ENCODE assay signal across 12 cellular contexts in the genomic region with DNA sequence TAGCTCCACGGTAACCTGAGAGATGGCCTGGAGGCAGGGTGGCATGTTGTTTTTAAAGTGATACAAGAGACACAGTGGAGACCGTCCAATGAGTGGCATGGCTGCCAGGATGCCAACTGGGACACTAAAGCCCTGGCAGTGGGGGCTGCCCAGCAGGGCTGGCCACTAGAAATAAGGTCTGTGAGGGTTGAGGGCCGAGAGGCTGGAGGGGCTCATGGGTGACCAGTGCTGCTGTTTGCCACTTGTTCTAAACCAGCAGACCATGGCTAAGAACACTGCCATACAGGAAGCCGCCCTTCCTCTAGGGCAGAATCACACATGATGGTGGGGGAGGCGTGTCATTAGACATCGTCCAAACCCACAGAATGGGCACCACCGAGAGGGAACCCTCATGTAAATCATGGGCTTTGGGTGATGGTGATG.
DNase-seq lines count a peak whose midpoint lies in the region; ATAC-seq lines count a peak whose summit lies in the region.
"Had no signal": no experiment of that assay in that cellular context is flagged by ENCODE, and none has a peak within 500 bp of the region (broad histone marks: within the 10 kb centered on the region; RNA-seq: fewer than 3 reads in every experiment).

No MANE protein-coding gene starts in this region.

- no peaks in the 10 kb centered on the region for H4K20me1 ChIP-seq in BLaER1

- no peak overlapping the region for H3K9ac ChIP-seq in BLaER1

- ATAC-seq in GM19395 (IDR thresholded peaks at IDR 0.05; ENCODE audit: unreplicated experiment), result peak; percentile 38
- peak; percentile 40 for ATAC-seq in HG03135 (IDR thresholded peaks at IDR 0.05; ENCODE audit: unreplicated experiment)
- peak; percentile 61 to 74 for ATAC-seq in left cardiac atrium
- ATAC-seq: A549; activated T-cell treated with anti-CD3 and anti-CD28 coated beads, Interleukin-2, amount 50 U/mL, for 4 hours had no signal

- H3K4me2 ChIP-seq in BLaER1, result peak overlapping the region; percentile 88
- H3K4me2 ChIP-seq: A549 had no signal

- H3K27ac ChIP-seq in BLaER1, result no peak overlapping the region; the same call in 1 of the 2 replicates
- H3K27ac ChIP-seq: RWPE1 had no signal

- intact Hi-C loops in left cardiac atrium (cut with DNase I), result no loop called here

- peaks cover 30% of the 10 kb centered on the region for H3K4me1 ChIP-seq in BLaER1

- DNase-seq in left cardiac atrium (peak; percentile 39), NCI-H2171 treated with DMSO at 0.1 percent for 48 hours (lab: John Stamatoyannopoulos, UW) (no peak), GDM1 (lab: John Stamatoyannopoulos, UW) (no peak), NCI-H2081 (lab: John Stamatoyannopoulos, UW) (no peak)
- DNase-seq in activated CD4-positive, CD25-positive, alpha-beta regulatory T cell treated with anti-CD3 and anti-CD28 coated beads, Interleukin-2, amount 50 U/mL, for 72 hours, result no peak
- DNase-seq: activated T-cell treated with anti-CD3 and anti-CD28 coated beads, Interleukin-2, amount 50 U/mL, for 4 hours; DMS79 had no signal

- no peaks in the 10 kb centered on the region for H3K36me3 ChIP-seq in BLaER1

- no peaks in the 10 kb centered on the region for H3K27me3 ChIP-seq in BLaER1

- peaks cover 30% of the 10 kb centered on the region for H3K9me3 ChIP-seq in BLaER1
- H3K9me3 ChIP-seq: A549 had no signal

- H3K4me3 ChIP-seq in BLaER1, result no peak overlapping the region
- H3K4me3 ChIP-seq: A549 had no signal
